1 cellular context compared by ENCODE assay signal in the genomic region with DNA sequence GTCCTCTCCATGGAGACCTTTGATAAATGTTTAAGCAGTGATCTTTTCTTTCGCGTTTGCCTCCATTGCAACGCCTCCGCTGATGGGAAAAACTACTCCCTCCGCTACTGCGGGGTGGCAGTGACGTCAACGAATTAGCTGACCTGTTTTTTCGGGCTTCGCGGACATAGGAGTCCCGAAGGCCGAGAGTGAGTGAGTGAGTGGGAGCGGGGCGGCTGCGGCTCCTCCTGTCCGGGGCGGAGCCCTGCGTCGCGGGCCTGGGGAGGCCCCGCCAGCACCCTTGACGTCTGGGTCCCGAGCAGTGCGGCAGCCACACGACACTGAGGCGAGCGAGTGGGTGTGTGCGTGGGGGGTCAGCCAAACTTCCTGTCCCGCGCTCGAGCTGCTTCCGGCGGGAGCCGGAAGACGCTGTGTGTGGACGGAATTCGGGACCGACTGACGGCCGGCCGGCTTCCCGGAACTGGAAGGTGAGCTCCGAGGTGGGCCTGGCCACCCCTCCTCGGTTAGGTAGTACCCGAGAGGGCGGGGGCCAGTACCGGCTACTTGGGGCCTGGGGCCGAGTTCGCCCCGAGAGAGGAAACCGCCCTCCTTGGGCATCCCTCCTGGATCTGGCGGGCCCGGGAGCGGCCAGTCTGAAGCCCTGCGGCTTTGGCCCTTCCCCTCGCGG.
A peak's percentile ranks its signal among the peaks of the same experiment; 100 is the strongest.
TF ChIP-seq lines count a peak whose summit lies in the region.

A gene with protein sequence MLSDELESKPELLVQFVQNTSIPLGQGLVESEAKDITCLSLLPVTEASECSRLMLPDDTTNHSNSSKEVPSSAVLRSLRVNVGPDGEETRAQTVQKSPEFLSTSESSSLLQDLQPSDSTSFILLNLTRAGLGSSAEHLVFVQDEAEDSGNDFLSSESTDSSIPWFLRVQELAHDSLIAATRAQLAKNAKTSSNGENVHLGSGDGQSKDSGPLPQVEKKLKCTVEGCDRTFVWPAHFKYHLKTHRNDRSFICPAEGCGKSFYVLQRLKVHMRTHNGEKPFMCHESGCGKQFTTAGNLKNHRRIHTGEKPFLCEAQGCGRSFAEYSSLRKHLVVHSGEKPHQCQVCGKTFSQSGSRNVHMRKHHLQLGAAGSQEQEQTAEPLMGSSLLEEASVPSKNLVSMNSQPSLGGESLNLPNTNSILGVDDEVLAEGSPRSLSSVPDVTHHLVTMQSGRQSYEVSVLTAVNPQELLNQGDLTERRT (plus strand): TSS at position 411 of the 667 bp plus-strand sequence. CDS start 5,317 bp downstream, outside the sequence.

TF ChIP-seq in GM12878, 131 proteins besides CTCF, POLR2A, EP300 and RAD21 (continued from another document and continues in another):
- TF ChIP-seq EED (IDR thresholded peaks at IDR 0.05; ENCODE audit: low read depth) (peak; percentile 71), HDGF (IDR thresholded peaks at IDR 0.05) (peak; percentile 75; the same call in 1 of the 2 replicates), ZNF207 (IDR thresholded peaks at IDR 0.05; ENCODE audit: borderline replicate concordance) (no peak), CEBPB (IDR thresholded peaks at IDR 0.05; ENCODE audit: borderline replicate concordance in 1 of 2, low read depth in 2 of 2, low read length in 2 of 2) (no peak), POLR2AphosphoS5 (IDR thresholded peaks at IDR 0.05; ENCODE audit: low read length) (peak; percentile 83), ESRRA (IDR thresholded peaks at IDR 0.05; ENCODE audit: low read length) (no peak), ATF7 (IDR thresholded peaks at IDR 0.05; ENCODE audit: low read depth) (peak; percentile 96), POU2F2 (IDR thresholded peaks at IDR 0.05; ENCODE audit: borderline replicate concordance, low read depth, low read length) (peak; percentile 28; the same call in 1 of the 3 replicates), FOS (IDR thresholded peaks at IDR 0.05; ENCODE audit: borderline replicate concordance, extremely low read depth, insufficient read length) (no peak), EGR1 (IDR thresholded peaks at IDR 0.05; ENCODE audit: borderline replicate concordance in 1 of 2, low read depth in 2 of 2, low read length in 2 of 2) (peak; percentile 62 to 98), SREBF2 (IDR thresholded peaks at IDR 0.05; ENCODE audit: low read length) (peak; percentile 28), KAT2A (conservative IDR thresholded peaks at IDR 0.05; ENCODE audit: control insufficient read depth, low read depth, low read length) (no peak), NFYA (IDR thresholded peaks at IDR 0.05; ENCODE audit: borderline replicate concordance, low read depth, low read length) (no peak), SRF (IDR thresholded peaks at IDR 0.05; ENCODE audit: low read depth in 2 of 2, low read length in 2 of 2) (no peak), MYB (IDR thresholded peaks at IDR 0.05; ENCODE audit: borderline replicate concordance, low read depth, low read length) (no peak), ASH2L (IDR thresholded peaks at IDR 0.05; ENCODE audit: borderline replicate concordance, low read depth) (peak; percentile 91; the same call in 1 of the 2 replicates), EZH2 (IDR thresholded peaks at IDR 0.05; ENCODE audit: borderline replicate concordance, control insufficient read depth, low read depth, low read length) (no peak), ZNF24 (IDR thresholded peaks at IDR 0.05) (no peak), RELA (IDR thresholded peaks at IDR 0.05; ENCODE audit: borderline replicate concordance, partially characterized antibody) (peak; percentile 30), WRNIP1 (IDR thresholded peaks at IDR 0.05; ENCODE audit: borderline replicate concordance, low read depth, low read length) (no peak), BHLHE40 (IDR thresholded peaks at IDR 0.05; ENCODE audit: borderline replicate concordance in 1 of 2, low read depth in 2 of 2, low read length in 1 of 2) (peak; percentile 88 to 96), TBL1XR1 (IDR thresholded peaks at IDR 0.05; ENCODE audit: low read depth, low read length) (0 out of 2 replicates have a peak, but pooled peaks have one; percentile 39), SPI1 (IDR thresholded peaks at IDR 0.05; ENCODE audit: borderline replicate concordance, insufficient read depth, low read depth, low read length) (peak; percentile 25; the same call in 1 of the 2 replicates), HDAC2 (IDR thresholded peaks at IDR 0.05) (no peak), BACH1 (IDR thresholded peaks at IDR 0.05; ENCODE audit: borderline replicate concordance) (peak; percentile 85; the same call in 1 of the 2 replicates), BRCA1 (IDR thresholded peaks at IDR 0.05; ENCODE audit: low read depth, low read length) (no peak; the same call in 1 of the 2 replicates), STAT1 (conservative IDR thresholded peaks at IDR 0.05) (no peak)
- TF ChIP-seq, protein P1, sequence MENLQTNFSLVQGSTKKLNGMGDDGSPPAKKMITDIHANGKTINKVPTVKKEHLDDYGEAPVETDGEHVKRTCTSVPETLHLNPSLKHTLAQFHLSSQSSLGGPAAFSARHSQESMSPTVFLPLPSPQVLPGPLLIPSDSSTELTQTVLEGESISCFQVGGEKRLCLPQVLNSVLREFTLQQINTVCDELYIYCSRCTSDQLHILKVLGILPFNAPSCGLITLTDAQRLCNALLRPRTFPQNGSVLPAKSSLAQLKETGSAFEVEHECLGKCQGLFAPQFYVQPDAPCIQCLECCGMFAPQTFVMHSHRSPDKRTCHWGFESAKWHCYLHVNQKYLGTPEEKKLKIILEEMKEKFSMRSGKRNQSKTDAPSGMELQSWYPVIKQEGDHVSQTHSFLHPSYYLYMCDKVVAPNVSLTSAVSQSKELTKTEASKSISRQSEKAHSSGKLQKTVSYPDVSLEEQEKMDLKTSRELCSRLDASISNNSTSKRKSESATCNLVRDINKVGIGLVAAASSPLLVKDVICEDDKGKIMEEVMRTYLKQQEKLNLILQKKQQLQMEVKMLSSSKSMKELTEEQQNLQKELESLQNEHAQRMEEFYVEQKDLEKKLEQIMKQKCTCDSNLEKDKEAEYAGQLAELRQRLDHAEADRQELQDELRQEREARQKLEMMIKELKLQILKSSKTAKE (IDR thresholded peaks at IDR 0.05; ENCODE audit: low read depth, poor library complexity, severe bottlenecking) = peak; percentile 59
- TF ChIP-seq, protein P2, sequence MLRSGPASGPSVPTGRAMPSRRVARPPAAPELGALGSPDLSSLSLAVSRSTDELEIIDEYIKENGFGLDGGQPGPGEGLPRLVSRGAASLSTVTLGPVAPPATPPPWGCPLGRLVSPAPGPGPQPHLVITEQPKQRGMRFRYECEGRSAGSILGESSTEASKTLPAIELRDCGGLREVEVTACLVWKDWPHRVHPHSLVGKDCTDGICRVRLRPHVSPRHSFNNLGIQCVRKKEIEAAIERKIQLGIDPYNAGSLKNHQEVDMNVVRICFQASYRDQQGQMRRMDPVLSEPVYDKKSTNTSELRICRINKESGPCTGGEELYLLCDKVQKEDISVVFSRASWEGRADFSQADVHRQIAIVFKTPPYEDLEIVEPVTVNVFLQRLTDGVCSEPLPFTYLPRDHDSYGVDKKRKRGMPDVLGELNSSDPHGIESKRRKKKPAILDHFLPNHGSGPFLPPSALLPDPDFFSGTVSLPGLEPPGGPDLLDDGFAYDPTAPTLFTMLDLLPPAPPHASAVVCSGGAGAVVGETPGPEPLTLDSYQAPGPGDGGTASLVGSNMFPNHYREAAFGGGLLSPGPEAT (IDR thresholded peaks at IDR 0.05; ENCODE audit: low read depth) = peak; percentile 73
- TF ChIP-seq, protein P3, sequence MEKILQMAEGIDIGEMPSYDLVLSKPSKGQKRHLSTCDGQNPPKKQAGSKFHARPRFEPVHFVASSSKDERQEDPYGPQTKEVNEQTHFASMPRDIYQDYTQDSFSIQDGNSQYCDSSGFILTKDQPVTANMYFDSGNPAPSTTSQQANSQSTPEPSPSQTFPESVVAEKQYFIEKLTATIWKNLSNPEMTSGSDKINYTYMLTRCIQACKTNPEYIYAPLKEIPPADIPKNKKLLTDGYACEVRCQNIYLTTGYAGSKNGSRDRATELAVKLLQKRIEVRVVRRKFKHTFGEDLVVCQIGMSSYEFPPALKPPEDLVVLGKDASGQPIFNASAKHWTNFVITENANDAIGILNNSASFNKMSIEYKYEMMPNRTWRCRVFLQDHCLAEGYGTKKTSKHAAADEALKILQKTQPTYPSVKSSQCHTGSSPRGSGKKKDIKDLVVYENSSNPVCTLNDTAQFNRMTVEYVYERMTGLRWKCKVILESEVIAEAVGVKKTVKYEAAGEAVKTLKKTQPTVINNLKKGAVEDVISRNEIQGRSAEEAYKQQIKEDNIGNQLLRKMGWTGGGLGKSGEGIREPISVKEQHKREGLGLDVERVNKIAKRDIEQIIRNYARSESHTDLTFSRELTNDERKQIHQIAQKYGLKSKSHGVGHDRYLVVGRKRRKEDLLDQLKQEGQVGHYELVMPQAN (conservative IDR thresholded peaks at IDR 0.05) = peak; percentile 74
- TF ChIP-seq, protein P4, sequence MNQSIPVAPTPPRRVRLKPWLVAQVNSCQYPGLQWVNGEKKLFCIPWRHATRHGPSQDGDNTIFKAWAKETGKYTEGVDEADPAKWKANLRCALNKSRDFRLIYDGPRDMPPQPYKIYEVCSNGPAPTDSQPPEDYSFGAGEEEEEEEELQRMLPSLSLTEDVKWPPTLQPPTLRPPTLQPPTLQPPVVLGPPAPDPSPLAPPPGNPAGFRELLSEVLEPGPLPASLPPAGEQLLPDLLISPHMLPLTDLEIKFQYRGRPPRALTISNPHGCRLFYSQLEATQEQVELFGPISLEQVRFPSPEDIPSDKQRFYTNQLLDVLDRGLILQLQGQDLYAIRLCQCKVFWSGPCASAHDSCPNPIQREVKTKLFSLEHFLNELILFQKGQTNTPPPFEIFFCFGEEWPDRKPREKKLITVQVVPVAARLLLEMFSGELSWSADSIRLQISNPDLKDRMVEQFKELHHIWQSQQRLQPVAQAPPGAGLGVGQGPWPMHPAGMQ (IDR thresholded peaks at IDR 0.05; ENCODE audit: borderline replicate concordance) = no peak
- TF ChIP-seq, protein P5, sequence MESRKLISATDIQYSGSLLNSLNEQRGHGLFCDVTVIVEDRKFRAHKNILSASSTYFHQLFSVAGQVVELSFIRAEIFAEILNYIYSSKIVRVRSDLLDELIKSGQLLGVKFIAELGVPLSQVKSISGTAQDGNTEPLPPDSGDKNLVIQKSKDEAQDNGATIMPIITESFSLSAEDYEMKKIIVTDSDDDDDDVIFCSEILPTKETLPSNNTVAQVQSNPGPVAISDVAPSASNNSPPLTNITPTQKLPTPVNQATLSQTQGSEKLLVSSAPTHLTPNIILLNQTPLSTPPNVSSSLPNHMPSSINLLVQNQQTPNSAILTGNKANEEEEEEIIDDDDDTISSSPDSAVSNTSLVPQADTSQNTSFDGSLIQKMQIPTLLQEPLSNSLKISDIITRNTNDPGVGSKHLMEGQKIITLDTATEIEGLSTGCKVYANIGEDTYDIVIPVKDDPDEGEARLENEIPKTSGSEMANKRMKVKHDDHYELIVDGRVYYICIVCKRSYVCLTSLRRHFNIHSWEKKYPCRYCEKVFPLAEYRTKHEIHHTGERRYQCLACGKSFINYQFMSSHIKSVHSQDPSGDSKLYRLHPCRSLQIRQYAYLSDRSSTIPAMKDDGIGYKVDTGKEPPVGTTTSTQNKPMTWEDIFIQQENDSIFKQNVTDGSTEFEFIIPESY (IDR thresholded peaks at IDR 0.05) = no peak
- TF ChIP-seq, protein P6, sequence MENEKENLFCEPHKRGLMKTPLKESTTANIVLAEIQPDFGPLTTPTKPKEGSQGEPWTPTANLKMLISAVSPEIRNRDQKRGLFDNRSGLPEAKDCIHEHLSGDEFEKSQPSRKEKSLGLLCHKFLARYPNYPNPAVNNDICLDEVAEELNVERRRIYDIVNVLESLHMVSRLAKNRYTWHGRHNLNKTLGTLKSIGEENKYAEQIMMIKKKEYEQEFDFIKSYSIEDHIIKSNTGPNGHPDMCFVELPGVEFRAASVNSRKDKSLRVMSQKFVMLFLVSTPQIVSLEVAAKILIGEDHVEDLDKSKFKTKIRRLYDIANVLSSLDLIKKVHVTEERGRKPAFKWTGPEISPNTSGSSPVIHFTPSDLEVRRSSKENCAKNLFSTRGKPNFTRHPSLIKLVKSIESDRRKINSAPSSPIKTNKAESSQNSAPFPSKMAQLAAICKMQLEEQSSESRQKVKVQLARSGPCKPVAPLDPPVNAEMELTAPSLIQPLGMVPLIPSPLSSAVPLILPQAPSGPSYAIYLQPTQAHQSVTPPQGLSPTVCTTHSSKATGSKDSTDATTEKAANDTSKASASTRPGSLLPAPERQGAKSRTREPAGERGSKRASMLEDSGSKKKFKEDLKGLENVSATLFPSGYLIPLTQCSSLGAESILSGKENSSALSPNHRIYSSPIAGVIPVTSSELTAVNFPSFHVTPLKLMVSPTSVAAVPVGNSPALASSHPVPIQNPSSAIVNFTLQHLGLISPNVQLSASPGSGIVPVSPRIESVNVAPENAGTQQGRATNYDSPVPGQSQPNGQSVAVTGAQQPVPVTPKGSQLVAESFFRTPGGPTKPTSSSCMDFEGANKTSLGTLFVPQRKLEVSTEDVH (IDR thresholded peaks at IDR 0.05; ENCODE audit: low read depth, partially characterized antibody) = no peak
- TF ChIP-seq, protein P7, sequence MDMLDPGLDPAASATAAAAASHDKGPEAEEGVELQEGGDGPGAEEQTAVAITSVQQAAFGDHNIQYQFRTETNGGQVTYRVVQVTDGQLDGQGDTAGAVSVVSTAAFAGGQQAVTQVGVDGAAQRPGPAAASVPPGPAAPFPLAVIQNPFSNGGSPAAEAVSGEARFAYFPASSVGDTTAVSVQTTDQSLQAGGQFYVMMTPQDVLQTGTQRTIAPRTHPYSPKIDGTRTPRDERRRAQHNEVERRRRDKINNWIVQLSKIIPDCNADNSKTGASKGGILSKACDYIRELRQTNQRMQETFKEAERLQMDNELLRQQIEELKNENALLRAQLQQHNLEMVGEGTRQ (IDR thresholded peaks at IDR 0.05; ENCODE audit: borderline replicate concordance, low read depth, low read length) = no peak
- TF ChIP-seq, protein P8, sequence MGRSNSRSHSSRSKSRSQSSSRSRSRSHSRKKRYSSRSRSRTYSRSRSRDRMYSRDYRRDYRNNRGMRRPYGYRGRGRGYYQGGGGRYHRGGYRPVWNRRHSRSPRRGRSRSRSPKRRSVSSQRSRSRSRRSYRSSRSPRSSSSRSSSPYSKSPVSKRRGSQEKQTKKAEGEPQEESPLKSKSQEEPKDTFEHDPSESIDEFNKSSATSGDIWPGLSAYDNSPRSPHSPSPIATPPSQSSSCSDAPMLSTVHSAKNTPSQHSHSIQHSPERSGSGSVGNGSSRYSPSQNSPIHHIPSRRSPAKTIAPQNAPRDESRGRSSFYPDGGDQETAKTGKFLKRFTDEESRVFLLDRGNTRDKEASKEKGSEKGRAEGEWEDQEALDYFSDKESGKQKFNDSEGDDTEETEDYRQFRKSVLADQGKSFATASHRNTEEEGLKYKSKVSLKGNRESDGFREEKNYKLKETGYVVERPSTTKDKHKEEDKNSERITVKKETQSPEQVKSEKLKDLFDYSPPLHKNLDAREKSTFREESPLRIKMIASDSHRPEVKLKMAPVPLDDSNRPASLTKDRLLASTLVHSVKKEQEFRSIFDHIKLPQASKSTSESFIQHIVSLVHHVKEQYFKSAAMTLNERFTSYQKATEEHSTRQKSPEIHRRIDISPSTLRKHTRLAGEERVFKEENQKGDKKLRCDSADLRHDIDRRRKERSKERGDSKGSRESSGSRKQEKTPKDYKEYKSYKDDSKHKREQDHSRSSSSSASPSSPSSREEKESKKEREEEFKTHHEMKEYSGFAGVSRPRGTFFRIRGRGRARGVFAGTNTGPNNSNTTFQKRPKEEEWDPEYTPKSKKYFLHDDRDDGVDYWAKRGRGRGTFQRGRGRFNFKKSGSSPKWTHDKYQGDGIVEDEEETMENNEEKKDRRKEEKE (IDR thresholded peaks at IDR 0.05) = no peak
- TF ChIP-seq, protein P9, sequence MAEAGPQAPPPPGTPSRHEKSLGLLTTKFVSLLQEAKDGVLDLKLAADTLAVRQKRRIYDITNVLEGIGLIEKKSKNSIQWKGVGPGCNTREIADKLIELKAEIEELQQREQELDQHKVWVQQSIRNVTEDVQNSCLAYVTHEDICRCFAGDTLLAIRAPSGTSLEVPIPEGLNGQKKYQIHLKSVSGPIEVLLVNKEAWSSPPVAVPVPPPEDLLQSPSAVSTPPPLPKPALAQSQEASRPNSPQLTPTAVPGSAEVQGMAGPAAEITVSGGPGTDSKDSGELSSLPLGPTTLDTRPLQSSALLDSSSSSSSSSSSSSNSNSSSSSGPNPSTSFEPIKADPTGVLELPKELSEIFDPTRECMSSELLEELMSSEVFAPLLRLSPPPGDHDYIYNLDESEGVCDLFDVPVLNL (IDR thresholded peaks at IDR 0.05; ENCODE audit: low read depth, low read length) = peak; percentile 45; the same call in 1 of the 2 replicates
